8 cellular contexts compared by ENCODE assay signal in the genomic region with DNA sequence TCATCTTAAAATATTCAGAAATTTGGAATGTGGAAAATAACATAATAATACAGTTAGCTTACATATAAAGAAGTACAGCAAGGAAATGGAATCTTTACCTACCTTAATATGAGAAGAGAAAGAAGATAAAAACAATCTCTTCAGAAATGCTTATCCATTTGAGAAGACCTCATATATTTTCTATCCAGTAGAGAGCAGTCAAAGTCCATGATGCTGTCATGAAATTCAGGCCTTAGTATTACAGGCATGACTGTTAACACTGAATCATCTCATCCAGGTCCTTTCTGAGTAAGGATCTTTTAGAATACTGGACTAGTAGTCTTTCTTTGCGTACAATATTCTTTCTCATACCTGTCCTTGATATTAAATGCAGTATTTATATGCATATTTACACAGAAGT.
DNase-seq lines count a peak whose midpoint lies in the region; ATAC-seq, FAIRE-seq and TF ChIP-seq lines count a peak whose summit lies in the region.

No MANE protein-coding gene starts in this region.

- BruUV-seq in OCI-LY7 (replicated peaks; lab: Mats Ljungman, UMichigan) = no TSS peak

- H2AFZ ChIP-seq in H1 (ENCODE audit: low read length) = no peak overlapping the region
- no peak overlapping the region for H2AFZ ChIP-seq in OCI-LY7 (ENCODE audit: low read length)

- TF ChIP-seq CTCF in D721Med (IDR thresholded peaks at IDR 0.05; ENCODE audit: insufficient read depth, missing control alignments) (peak; percentile 52), H1 (IDR thresholded peaks at IDR 0.05; ENCODE audit: control extremely low read depth in 1 of 3, insufficient read depth in 1 of 3, low read depth in 1 of 3, low read length in 3 of 3) (peak in 1 of 3 experiments; percentile 26; a peak in 2 of 4 replicates), progenitor cell of endocrine pancreas (IDR thresholded peaks at IDR 0.05; ENCODE audit: unreplicated experiment) (peak; percentile 64), OCI-LY7 (conservative IDR thresholded peaks at IDR 0.05; ENCODE audit: low read length) (no peak)

- H3K4me3 Mint-ChIP-seq in progenitor cell of endocrine pancreas (ENCODE audit: low read depth) = no peak overlapping the region

- H3K9ac ChIP-seq in H1 (replicated peaks in 1 of 4; ENCODE audit: extremely low read depth in 1 of 4, low read depth in 3 of 4, low read length in 3 of 4) = no peak overlapping the region

- H3K23ac ChIP-seq in H1 (ENCODE audit: insufficient read length) = no peak overlapping the region

- H2BK20ac ChIP-seq in H1 (ENCODE audit: low read length) = no peak overlapping the region

- H3K56ac ChIP-seq in H1 (replicated peaks; ENCODE audit: insufficient read length, low read depth, low read length) = no peak overlapping the region

- H4K8ac ChIP-seq in H1 (ENCODE audit: extremely low read depth, insufficient read depth, low read length) = no peak overlapping the region

- H4K5ac ChIP-seq in H1 (ENCODE audit: insufficient read length, low read depth, low read length) = no peak overlapping the region

- H3K27ac ChIP-seq in H1 (ENCODE audit: low read depth, low read length) = no peak overlapping the region
- no peak overlapping the region for H3K27ac ChIP-seq in OCI-LY7 (ENCODE audit: low read depth, low read length, poor library complexity, severe bottlenecking)

- no peak overlapping the region for H2BK120ac ChIP-seq in H1 (replicated peaks; ENCODE audit: low read depth, low read length)

- ATAC-seq in GM21381 (IDR thresholded peaks at IDR 0.05; ENCODE audit: unreplicated experiment) = peak; percentile 83

- H3K4me1 Mint-ChIP-seq in progenitor cell of endocrine pancreas (ENCODE audit: low read depth) = no peaks in the 10 kb centered on the region

- H3K4me3 ChIP-seq in H1 (ENCODE audit: extremely low read depth in 1 of 4, insufficient read depth in 2 of 4, low read depth in 3 of 4, low read length in 4 of 4) = no peak overlapping the region
- H3K4me3 ChIP-seq in OCI-LY7 (ENCODE audit: low read depth, low read length, poor library complexity, severe bottlenecking) = no peak overlapping the region

- no peak overlapping the region for H3K18ac ChIP-seq in H1 (ENCODE audit: extremely low read depth, low read length)

- H2BK12ac ChIP-seq in H1 (ENCODE audit: low read depth, low read length) = no peak overlapping the region

- no peaks in the 10 kb centered on the region for H3K4me1 ChIP-seq in H1 (replicated peaks in 1 of 4; ENCODE audit: control insufficient read depth in 3 of 4, insufficient read depth in 4 of 4, low read length in 3 of 4)
- no peaks in the 10 kb centered on the region for H3K4me1 ChIP-seq in OCI-LY7 (ENCODE audit: insufficient read depth, low read length, poor library complexity, severe bottlenecking)

- H3K27me3 Mint-ChIP-seq in progenitor cell of endocrine pancreas = no peaks in the 10 kb centered on the region

- no peak overlapping the region for H3K4ac ChIP-seq in H1 (replicated peaks; ENCODE audit: insufficient read length, low read depth, low read length)

- POLR2A ChIA-PET in H1 (lab: Charles Lee; ENCODE audit: partially characterized antibody) = interaction anchor here (0.6 kb wide), 1 partner anchor 210 kb away, joined by 3 read pairs; no protein-coding TSS in a partner anchor
- POLR2A ChIA-PET in OCI-LY7 (lab: Charles Lee) = interaction anchor here (0.6 kb wide), 1 partner anchor 949 kb away, joined by 3 read pairs; no protein-coding TSS in a partner anchor

- H4K20me1 ChIP-seq in H1 (replicated peaks in 1 of 2; ENCODE audit: control insufficient read depth in 1 of 2, insufficient read depth in 2 of 2, low read length in 2 of 2) (no peaks in the 10 kb centered on the region), OCI-LY7 (ENCODE audit: insufficient read depth, low read length) (no peaks in the 10 kb centered on the region)

- no peak overlapping the region for H2AK5ac ChIP-seq in H1 (ENCODE audit: low read depth, low read length)

- H3K9me3 Mint-ChIP-seq in progenitor cell of endocrine pancreas (ENCODE audit: low read depth) = no peaks in the 10 kb centered on the region

- H3K9me2 ChIP-seq in OCI-LY7 (ENCODE audit: insufficient read depth, low read length) = no peaks in the 10 kb centered on the region

- CTCF ChIA-PET in H1 (lab: Charles Lee; ENCODE audit: partially characterized antibody) = interaction anchor here (0.7 to 2.5 kb wide), 15 partner anchors 8 to 802 kb away, joined by 3 to 17 read pairs (median 4); a partner anchor contains a TSS
- CTCF ChIA-PET in OCI-LY7 (lab: Charles Lee; ENCODE audit: unreplicated experiment) = no interaction called here

- TF ChIP-seq RAD21 in Ishikawa (IDR thresholded peaks at IDR 0.05; ENCODE audit: low read depth) (peak; percentile 83), H1 (IDR thresholded peaks at IDR 0.05 in 1 of 2, conservative IDR thresholded peaks at IDR 0.05 in 1 of 2; ENCODE audit: low read depth in 2 of 2, low read length in 2 of 2) (peak; percentile 73 to 75)

- no peaks in the 10 kb centered on the region for H3K79me1 ChIP-seq in H1 (ENCODE audit: low read depth, low read length)

- H4K91ac ChIP-seq in H1 (replicated peaks; ENCODE audit: insufficient read length, low read length) = no peak overlapping the region

- H3K14ac ChIP-seq in H1 (ENCODE audit: insufficient read length) = no peak overlapping the region

- H3K4me2 ChIP-seq in H1 (ENCODE audit: insufficient read depth in 1 of 2, low read depth in 2 of 2, low read length in 2 of 2) (no peak overlapping the region), OCI-LY7 (ENCODE audit: low read length) (no peak overlapping the region)

- no peaks in the 10 kb centered on the region for H3K9me3 ChIP-seq in H1 (ENCODE audit: insufficient read depth in 2 of 2, low read depth in 1 of 2, low read length in 1 of 2)
- H3K9me3 ChIP-seq in OCI-LY7 (ENCODE audit: low read length) = no peaks in the 10 kb centered on the region

- H3K27ac Mint-ChIP-seq in progenitor cell of endocrine pancreas = no peak overlapping the region

- no peak for FAIRE-seq in D721Med (lab: Jason Lieb, UNC)
- no peak for FAIRE-seq in H1 (lab: Jason Lieb, UNC)

- H3K36me3 Mint-ChIP-seq in progenitor cell of endocrine pancreas (ENCODE audit: insufficient read depth) = no peaks in the 10 kb centered on the region

- intact Hi-C loops in OCI-LY7 (cut with micrococcal nuclease; ENCODE audit: unreplicated experiment) = no loop called here

- H3K79me2 ChIP-seq in H1 (ENCODE audit: control insufficient read depth in 1 of 2, insufficient read depth in 2 of 2, low read length in 2 of 2) (no peaks in the 10 kb centered on the region), OCI-LY7 (ENCODE audit: insufficient read depth, low read depth, low read length) (no peaks in the 10 kb centered on the region)

- H2BK15ac ChIP-seq in H1 (ENCODE audit: low read length) = no peak overlapping the region

- no peak for TF ChIP-seq EP300 in Ishikawa (IDR thresholded peaks at IDR 0.05; ENCODE audit: borderline replicate concordance)
- no peak for TF ChIP-seq EP300 in H1 (IDR thresholded peaks at IDR 0.05; ENCODE audit: borderline replicate concordance in 1 of 2, low read depth in 2 of 2, low read length in 2 of 2)

- TF ChIP-seq POLR2A in H1 (IDR thresholded peaks at IDR 0.05; ENCODE audit: control extremely low read depth in 1 of 2, low read depth in 2 of 2, low read length in 2 of 2) = no peak

- no peak for DNase-seq in D721Med (ENCODE audit: insufficient read length, low spot score)
- no peak for DNase-seq in H1 (ENCODE audit: low read depth in 1 of 2, low spot score in 2 of 2)
- DNase-seq in progenitor cell of endocrine pancreas (ENCODE audit: low spot score, unreplicated experiment) = no peak
- DNase-seq in DMS114 treated with DMSO at 0.1 percent for 48 hours (lab: John Stamatoyannopoulos, UW; ENCODE audit: unreplicated experiment) = no peak
- DNase-seq in OCI-LY7 (ENCODE audit: low spot score) = no peak
- DNase-seq in stimulated activated CD4-positive, alpha-beta T cell treated with anti-CD3 and anti-CD28 coated beads, Interleukin-2, amount 100 ng/mL, for 48 hours = no peak

- 0% methylated on average over 1 of the region's 1 CpG; no CpG with 5 or more reads in 1 of the 2 experiments for WGBS in H1 (ENCODE audit: extremely low coverage in 1 of 2, insufficient coverage in 1 of 2, insufficient read length in 1 of 2, insufficient replicate concordance in 2 of 2, low coverage in 1 of 2, low lambda C conversion rate in 2 of 2, missing lambda C conversion rate in 1 of 2), 2 experiments

- no peaks in the 10 kb centered on the region for H3K36me3 ChIP-seq in H1 (ENCODE audit: control insufficient read depth in 2 of 4, insufficient read depth in 4 of 4, low read length in 3 of 4)
- H3K36me3 ChIP-seq in OCI-LY7 (ENCODE audit: insufficient read depth, low read length) = no peaks in the 10 kb centered on the region

- H2BK5ac ChIP-seq in H1 (ENCODE audit: low read depth, low read length) = no peak overlapping the region

- H3K23me2 ChIP-seq in H1 (ENCODE audit: low read depth, low read length) = no peaks in the 10 kb centered on the region

- no peaks in the 10 kb centered on the region for H3K27me3 ChIP-seq in H1 (replicated peaks in 1 of 4; ENCODE audit: control insufficient read depth in 3 of 4, extremely low read depth in 1 of 4, insufficient read depth in 3 of 4, low read length in 3 of 4)

TF ChIP-seq in Ishikawa, 13 proteins besides CTCF, POLR2A, EP300 and RAD21 (continues in another document):
- TF ChIP-seq, protein P1, sequence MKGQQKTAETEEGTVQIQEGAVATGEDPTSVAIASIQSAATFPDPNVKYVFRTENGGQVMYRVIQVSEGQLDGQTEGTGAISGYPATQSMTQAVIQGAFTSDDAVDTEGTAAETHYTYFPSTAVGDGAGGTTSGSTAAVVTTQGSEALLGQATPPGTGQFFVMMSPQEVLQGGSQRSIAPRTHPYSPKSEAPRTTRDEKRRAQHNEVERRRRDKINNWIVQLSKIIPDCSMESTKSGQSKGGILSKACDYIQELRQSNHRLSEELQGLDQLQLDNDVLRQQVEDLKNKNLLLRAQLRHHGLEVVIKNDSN (IDR thresholded peaks at IDR 0.05) = no peak
- no peak for TF ChIP-seq TEAD4 (IDR thresholded peaks at IDR 0.05)
- TF ChIP-seq FOXM1 (IDR thresholded peaks at IDR 0.05; ENCODE audit: borderline replicate concordance, low read depth) = no peak
- TF ChIP-seq YY1 (IDR thresholded peaks at IDR 0.05; ENCODE audit: low read depth) = no peak

TF ChIP-seq in H1, 55 proteins besides CTCF, POLR2A, EP300 and RAD21:
- TF ChIP-seq JUN (IDR thresholded peaks at IDR 0.05; ENCODE audit: low read depth, low read length) (no peak), FOSL1 (IDR thresholded peaks at IDR 0.05; ENCODE audit: insufficient read depth, low read depth, low read length) (no peak), TBP (IDR thresholded peaks at IDR 0.05; ENCODE audit: low read depth, low read length) (no peak), EZH2 (IDR thresholded peaks at IDR 0.05; ENCODE audit: low read depth, low read length, severe bottlenecking) (no peak), SRF (IDR thresholded peaks at IDR 0.05; ENCODE audit: low read depth, low read length) (no peak), CREB1 (IDR thresholded peaks at IDR 0.05) (no peak), SP4 (IDR thresholded peaks at IDR 0.05; ENCODE audit: low read length) (no peak), RFX5 (IDR thresholded peaks at IDR 0.05; ENCODE audit: borderline replicate concordance, low read depth, low read length) (no peak), KDM5A (IDR thresholded peaks at IDR 0.05; ENCODE audit: low read length) (no peak), BACH1 (IDR thresholded peaks at IDR 0.05; ENCODE audit: low read length) (no peak)
TF ChIP-seq in H1: peak in this region for 0.
